In the genomic region with DNA sequence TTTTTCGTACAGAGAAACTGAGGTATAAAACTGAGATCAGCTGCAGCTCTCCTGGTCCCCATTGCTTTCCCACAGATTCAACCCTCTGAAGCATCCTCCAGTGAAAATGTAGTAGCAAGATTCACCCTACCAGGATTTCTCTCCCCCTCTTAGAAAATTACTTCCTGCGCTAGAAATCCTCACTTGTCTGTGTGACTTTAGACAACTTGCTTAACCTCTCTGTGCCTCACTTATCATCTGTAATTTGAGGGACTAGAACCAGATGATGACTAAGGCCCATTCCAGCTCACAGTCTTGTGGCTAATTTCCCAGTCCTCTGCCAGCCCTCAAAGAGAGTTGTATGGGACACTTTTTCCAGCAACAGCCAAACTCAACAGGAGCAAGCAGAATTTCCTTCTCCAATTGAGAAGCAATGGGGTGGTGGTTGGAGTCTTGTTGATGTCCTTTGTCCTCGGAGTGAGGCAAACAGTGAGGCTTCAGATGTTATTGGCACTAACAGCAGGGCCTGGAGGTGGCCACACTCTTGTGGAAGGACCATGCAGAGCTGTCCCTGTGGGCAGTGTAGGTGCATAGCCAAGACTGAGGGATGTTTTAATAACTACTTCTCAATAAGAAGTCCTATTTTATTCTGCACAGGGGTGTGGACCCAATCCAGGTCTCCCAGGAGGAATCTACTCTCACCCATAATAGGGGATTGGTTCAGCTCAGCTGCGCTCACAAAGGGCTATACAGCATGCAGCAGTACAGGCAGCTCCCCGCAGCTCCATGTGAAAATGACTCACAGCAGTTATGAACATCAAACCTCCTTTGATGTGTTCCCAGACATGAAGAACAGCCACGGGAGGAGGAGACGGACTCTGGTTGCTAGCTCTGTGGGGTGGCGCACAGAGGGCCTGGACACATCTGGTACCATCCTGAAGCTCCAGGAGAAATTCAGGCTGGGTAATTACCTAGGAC, we compare ENCODE assay signal across 14 cellular contexts.
DNase-seq lines count a peak whose midpoint lies in the region; ATAC-seq, FAIRE-seq and TF ChIP-seq lines count a peak whose summit lies in the region.
"Had no signal": no experiment of that assay in that cellular context is flagged by ENCODE, and none has a peak within 500 bp of the region (broad histone marks: within the 10 kb centered on the region; RNA-seq: fewer than 3 reads in every experiment).

No MANE protein-coding gene starts in this region.

- H3K9me3 Mint-ChIP-seq in glutamatergic neuron (ENCODE audit: unreplicated experiment) (no peaks in the 10 kb centered on the region), endothelial cell (ENCODE audit: unreplicated experiment) (no peaks in the 10 kb centered on the region)
- H3K9me3 Mint-ChIP-seq: dendritic cell treated with granulocyte-macrophage colony-stimulating factor and Interleukin-4, amounts not matched to agents 40 ng/mL and 50 ng/mL, for 4 days; mesothelial cell of epicardium had no signal

- H4K20me1 ChIP-seq in HepG2 (ENCODE audit: insufficient read depth, low read length) (no peaks in the 10 kb centered on the region), K562 (replicated peaks; ENCODE audit: control insufficient read depth, insufficient read depth, low read length) (no peaks in the 10 kb centered on the region)

- no peak for TF ChIP-seq POLR2A in HepG2 (IDR thresholded peaks at IDR 0.05; ENCODE audit: insufficient read depth in 1 of 2, low read depth in 2 of 2, low read length in 2 of 2)
- TF ChIP-seq POLR2A in right lobe of liver (IDR thresholded peaks at IDR 0.05): no peak
- no peak for TF ChIP-seq POLR2A in K562 (conservative IDR thresholded peaks at IDR 0.05)
- no peak for TF ChIP-seq POLR2A in body of pancreas (IDR thresholded peaks at IDR 0.05)

- POLR2A ChIA-PET in HepG2 (lab: Yijun Ruan, JAX): no interaction called here
- POLR2A ChIA-PET in K562 (lab: Yijun Ruan, JAX): interaction anchor here (0.6 to 1.6 kb wide), 2 partner anchors 81 to 83 kb away, joined by 3 to 5 read pairs; no protein-coding TSS in a partner anchor
- POLR2A ChIA-PET in HEK293T (lab: Yijun Ruan, JAX): no interaction called here

- H3K27me3 Mint-ChIP-seq in glutamatergic neuron (ENCODE audit: unreplicated experiment) (no peaks in the 10 kb centered on the region), endothelial cell (ENCODE audit: unreplicated experiment) (no peaks in the 10 kb centered on the region)
- H3K27me3 Mint-ChIP-seq: dendritic cell treated with granulocyte-macrophage colony-stimulating factor and Interleukin-4, amounts not matched to agents 40 ng/mL and 50 ng/mL, for 4 days had no signal

- no peak overlapping the region for H3K9ac ChIP-seq in HepG2 (ENCODE audit: insufficient read depth, low read depth, low read length)
- no peak overlapping the region for H3K9ac ChIP-seq in K562 (ENCODE audit: insufficient read depth in 1 of 2, low read depth in 2 of 2, low read length in 2 of 2)

- no peak overlapping the region for H3K4me2 ChIP-seq in HepG2 (ENCODE audit: low read depth, low read length)
- no peak overlapping the region for H3K4me2 ChIP-seq in K562 (ENCODE audit: insufficient read depth, low read length)

- WGBS in HepG2 (ENCODE audit: low lambda C conversion rate): 13% methylated on average over 8 of the region's 8 CpGs
- 75% methylated on average over 4 of the region's 8 CpGs for WGBS in right lobe of liver (ENCODE audit: insufficient coverage, low coverage, low lambda C conversion rate, missing lambda C conversion rate)
- 7% methylated on average over 7 of the region's 8 CpGs for WGBS in K562 (ENCODE audit: insufficient coverage, low coverage, missing lambda C conversion rate)
- 71 to 72% methylated on average over 8 of the region's 8 CpGs for WGBS in body of pancreas, 2 donors

- no peak overlapping the region for H2AFZ ChIP-seq in HepG2 (ENCODE audit: low read length)
- H2AFZ ChIP-seq in K562 (ENCODE audit: low read depth, low read length): no peak overlapping the region

- CTCF ChIA-PET in HepG2 (lab: Yijun Ruan, JAX; ENCODE audit: low intra/inter-chr PET ratio, low total read pairs) (interaction anchor here (1.5 to 3.2 kb wide), 5 partner anchors 43 to 84 kb away, joined by 3 to 32 read pairs (median 7); no protein-coding TSS in a partner anchor), K562 (lab: Yijun Ruan, JAX; ENCODE audit: low intra/inter-chr PET ratio) (interaction anchor here (0.5 kb wide), 1 partner anchor 183 kb away, joined by 5 read pairs; no protein-coding TSS in a partner anchor), HEK293T (lab: Yijun Ruan, JAX) (interaction anchor here (0.9 to 4.3 kb wide), 10 partner anchors 8 to 410 kb away, joined by 3 to 27 read pairs (median 4); no protein-coding TSS in a partner anchor)

- H3K36me3 Mint-ChIP-seq in glutamatergic neuron (ENCODE audit: unreplicated experiment): no peaks in the 10 kb centered on the region
- H3K36me3 Mint-ChIP-seq in endothelial cell (ENCODE audit: low read depth, unreplicated experiment): no peaks in the 10 kb centered on the region
- H3K36me3 Mint-ChIP-seq: mesothelial cell of epicardium had no signal

- FAIRE-seq in HepG2 (lab: Jason Lieb, UNC) (no peak), K562 (lab: Jason Lieb, UNC) (no peak)
- FAIRE-seq: GM18507 had no signal

- H3K9me3 ChIP-seq in HepG2 (ENCODE audit: low read length): no peaks in the 10 kb centered on the region
- no peaks in the 10 kb centered on the region for H3K9me3 ChIP-seq in right lobe of liver
- H3K9me3 ChIP-seq in K562 (replicated peaks; ENCODE audit: control insufficient read depth, insufficient read depth, low read depth, low read length): no peaks in the 10 kb centered on the region
- no peaks in the 10 kb centered on the region for H3K9me3 ChIP-seq in body of pancreas

- TF ChIP-seq EP300 in HepG2 (IDR thresholded peaks at IDR 0.05; ENCODE audit: low read depth in 2 of 2, low read length in 2 of 2) (no peak), HepG2 (CRISPR knock-in tag; IDR thresholded peaks at IDR 0.05; ENCODE audit: borderline replicate concordance) (no peak), K562 (IDR thresholded peaks at IDR 0.05; ENCODE audit: low read length) (no peak)

- H3K27ac Mint-ChIP-seq in glutamatergic neuron (ENCODE audit: unreplicated experiment) (no peak overlapping the region), endothelial cell (ENCODE audit: unreplicated experiment) (no peak overlapping the region)
- H3K27ac Mint-ChIP-seq: dendritic cell treated with granulocyte-macrophage colony-stimulating factor and Interleukin-4, amounts not matched to agents 40 ng/mL and 50 ng/mL, for 4 days; mesothelial cell of epicardium had no signal

- H3K27ac ChIP-seq in HepG2 (ENCODE audit: extremely low read length, insufficient read depth, low read length) (no peak overlapping the region), right lobe of liver (no peak overlapping the region), K562 (ENCODE audit: extremely low read depth, low read depth, low read length) (no peak overlapping the region), body of pancreas (no peak overlapping the region)

- intact Hi-C loops in HepG2 (cut with micrococcal nuclease; ENCODE audit: unreplicated experiment) (loop anchor here (5.0 to 10.0 kb wide), 2 partner anchors 266 to 463 kb away; no protein-coding TSS in a partner anchor), right lobe of liver (cut with DNase I) (loop anchor here in 1 of 2 donors (5.0 kb wide), 1 partner anchor 83 kb away; no protein-coding TSS in a partner anchor), K562 (cut with micrococcal nuclease) (loop anchor here (10.0 kb wide), 1 partner anchor 266 kb away; no protein-coding TSS in a partner anchor), body of pancreas (cut with DNase I) (no loop called here)

- TF ChIP-seq RAD21 in HepG2 (CRISPR knock-in tag; IDR thresholded peaks at IDR 0.05) (no peak), K562 (CRISPR knock-in tag; conservative IDR thresholded peaks at IDR 0.05 in 1 of 2, IDR thresholded peaks at IDR 0.05 in 1 of 2) (no peak)

- no peaks in the 10 kb centered on the region for H3K9me1 ChIP-seq in K562 (ENCODE audit: control insufficient read depth, insufficient read depth, low read length)

- H3K4me3 ChIP-seq in HepG2 (replicated peaks in 1 of 3; ENCODE audit: insufficient read depth in 1 of 3, low read depth in 2 of 3, low read length in 3 of 3) (no peak overlapping the region), right lobe of liver (no peak overlapping the region), K562 (no peak overlapping the region), body of pancreas (no peak overlapping the region)

- in situ Hi-C loops in HepG2 (cut with HindIII; ENCODE audit: extremely low pct_ligation_motif_present, low pct_unique_long_range_greater_than_20kb) (no loop called here), K562 (cut with MboI) (loop anchor here (10.0 kb wide), 1 partner anchor 166 kb away; no protein-coding TSS in a partner anchor)

- DNase-seq in HepG2 (ENCODE audit: low spot score) (peak; percentile 67), right lobe of liver (no peak), K562 (ENCODE audit: extremely low read depth in 1 of 4, low spot score in 3 of 4) (no peak), islet precursor cell (peak; percentile 59), glutamatergic neuron (no peak), body of pancreas (no peak), endothelial cell (ENCODE audit: low spot score) (no peak), HEK293T (ENCODE audit: extremely low spot score) (no peak)
- DNase-seq: activated effector memory CD4-positive, alpha-beta T cell treated with anti-CD3 and anti-CD28 coated beads, Interleukin-2, amount 50 U/mL, for 16 hours; SW 1271; trophoblast cell had no signal

- H3K4me1 ChIP-seq in HepG2 (ENCODE audit: insufficient read depth, low read length) (no peaks in the 10 kb centered on the region), right lobe of liver (no peaks in the 10 kb centered on the region), K562 (replicated peaks in 1 of 2; ENCODE audit: control insufficient read depth in 2 of 2, insufficient read depth in 2 of 2, low read length in 2 of 2) (no peaks in the 10 kb centered on the region), body of pancreas (no peaks in the 10 kb centered on the region)

- ATAC-seq in HepG2 (peak; percentile 39; the same call in 2 of the 3 replicates), right lobe of liver (no peak), K562 (no peak), body of pancreas (no peak)

- H3K79me2 ChIP-seq in HepG2 (ENCODE audit: insufficient read depth, low read length) (no peaks in the 10 kb centered on the region), K562 (ENCODE audit: control insufficient read depth, insufficient read depth, low read length) (no peaks in the 10 kb centered on the region)

- peaks cover 0 to 10% of the 10 kb centered on the region in 2 experiments; a peak in 2 of 5 replicates for H3K27me3 ChIP-seq in HepG2 (ENCODE audit: control insufficient read depth in 1 of 2, insufficient read depth in 2 of 2, low read length in 2 of 2)
- H3K27me3 ChIP-seq in right lobe of liver: no peaks in the 10 kb centered on the region
- H3K27me3 ChIP-seq in K562 (ENCODE audit: control insufficient read depth in 2 of 2, insufficient read depth in 2 of 2, low read length in 2 of 2): peaks cover 5 to 11% of the 10 kb centered on the region in 2 experiments; a peak in 3 of 5 replicates
- H3K27me3 ChIP-seq in body of pancreas: no peaks in the 10 kb centered on the region

- H3K4me1 Mint-ChIP-seq in glutamatergic neuron (ENCODE audit: low read depth, unreplicated experiment): peaks cover 3% of the 10 kb centered on the region
- peaks cover 21% of the 10 kb centered on the region for H3K4me1 Mint-ChIP-seq in endothelial cell (ENCODE audit: unreplicated experiment)

- H3K36me3 ChIP-seq in HepG2 (replicated peaks in 1 of 2; ENCODE audit: control insufficient read depth in 1 of 2, insufficient read depth in 2 of 2, low read length in 2 of 2): no peaks in the 10 kb centered on the region
- H3K36me3 ChIP-seq in right lobe of liver: no peaks in the 10 kb centered on the region
- H3K36me3 ChIP-seq in K562 (ENCODE audit: control insufficient read depth, insufficient read depth, low read length): no peaks in the 10 kb centered on the region
- no peaks in the 10 kb centered on the region for H3K36me3 ChIP-seq in body of pancreas (replicated peaks in 1 of 2; ENCODE audit: insufficient read depth in 1 of 2, low read depth in 2 of 2)

- no peak for TF ChIP-seq CTCF in HepG2 (CRISPR knock-in tag; IDR thresholded peaks at IDR 0.05)
- no peak for TF ChIP-seq CTCF in right lobe of liver (IDR thresholded peaks at IDR 0.05)
- no peak for TF ChIP-seq CTCF in K562 (IDR thresholded peaks at IDR 0.05 in 2 of 3, conservative IDR thresholded peaks at IDR 0.05 in 1 of 3; ENCODE audit: insufficient read depth in 2 of 3, low read depth in 1 of 3, low read length in 3 of 3)
- TF ChIP-seq CTCF in glutamatergic neuron (IDR thresholded peaks at IDR 0.05; ENCODE audit: partially characterized antibody, unreplicated experiment): no peak
- no peak for TF ChIP-seq CTCF in body of pancreas (IDR thresholded peaks at IDR 0.05)
- TF ChIP-seq CTCF in endothelial cell (IDR thresholded peaks at IDR 0.05; ENCODE audit: unreplicated experiment): no peak

- H3K4me3 Mint-ChIP-seq in glutamatergic neuron (ENCODE audit: unreplicated experiment) (no peak overlapping the region), endothelial cell (ENCODE audit: unreplicated experiment) (no peak overlapping the region)
- H3K4me3 Mint-ChIP-seq: dendritic cell treated with granulocyte-macrophage colony-stimulating factor and Interleukin-4, amounts not matched to agents 40 ng/mL and 50 ng/mL, for 4 days; mesothelial cell of epicardium had no signal

- BruUV-seq in HepG2 (replicated peaks; lab: Mats Ljungman, UMichigan) (no TSS peak), K562 (replicated peaks; lab: Mats Ljungman, UMichigan) (no TSS peak)

Comparison
In these comparisons a context has a peak if more than half of its experiments do, and no peak if none do; other contexts are left out.
1. DNase-seq: peak in HepG2 (single experiment) and islet precursor cell (single experiment); none in right lobe of liver (0 of 3), K562 (0 of 4), glutamatergic neuron (single experiment), body of pancreas (0 of 4), endothelial cell (single experiment) and HEK293T (single experiment).